Comparison of ENCODE assay signal across 1 cellular context in genomic region chr11:73598719-73599379, GRCh38.
TF ChIP-seq lines count a peak whose summit lies in the region.

No MANE protein-coding gene starts in this region.

TF ChIP-seq in K562, 482 proteins besides CTCF, POLR2A, EP300 and RAD21 (continued from another document and continues in another):
- TF ChIP-seq, protein P1, sequence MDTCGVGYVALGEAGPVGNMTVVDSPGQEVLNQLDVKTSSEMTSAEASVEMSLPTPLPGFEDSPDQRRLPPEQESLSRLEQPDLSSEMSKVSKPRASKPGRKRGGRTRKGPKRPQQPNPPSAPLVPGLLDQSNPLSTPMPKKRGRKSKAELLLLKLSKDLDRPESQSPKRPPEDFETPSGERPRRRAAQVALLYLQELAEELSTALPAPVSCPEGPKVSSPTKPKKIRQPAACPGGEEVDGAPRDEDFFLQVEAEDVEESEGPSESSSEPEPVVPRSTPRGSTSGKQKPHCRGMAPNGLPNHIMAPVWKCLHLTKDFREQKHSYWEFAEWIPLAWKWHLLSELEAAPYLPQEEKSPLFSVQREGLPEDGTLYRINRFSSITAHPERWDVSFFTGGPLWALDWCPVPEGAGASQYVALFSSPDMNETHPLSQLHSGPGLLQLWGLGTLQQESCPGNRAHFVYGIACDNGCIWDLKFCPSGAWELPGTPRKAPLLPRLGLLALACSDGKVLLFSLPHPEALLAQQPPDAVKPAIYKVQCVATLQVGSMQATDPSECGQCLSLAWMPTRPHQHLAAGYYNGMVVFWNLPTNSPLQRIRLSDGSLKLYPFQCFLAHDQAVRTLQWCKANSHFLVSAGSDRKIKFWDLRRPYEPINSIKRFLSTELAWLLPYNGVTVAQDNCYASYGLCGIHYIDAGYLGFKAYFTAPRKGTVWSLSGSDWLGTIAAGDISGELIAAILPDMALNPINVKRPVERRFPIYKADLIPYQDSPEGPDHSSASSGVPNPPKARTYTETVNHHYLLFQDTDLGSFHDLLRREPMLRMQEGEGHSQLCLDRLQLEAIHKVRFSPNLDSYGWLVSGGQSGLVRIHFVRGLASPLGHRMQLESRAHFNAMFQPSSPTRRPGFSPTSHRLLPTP (IDR thresholded peaks at IDR 0.05; ENCODE audit: borderline replicate concordance, extremely low read depth, insufficient read length): no peak
- TF ChIP-seq DDX20 (tag; IDR thresholded peaks at IDR 0.05; ENCODE audit: low read depth): no peak
- no peak for TF ChIP-seq NELFE (IDR thresholded peaks at IDR 0.05; ENCODE audit: insufficient read depth, insufficient read length)
- peak; percentile 54; the same call in 1 of the 2 replicates for TF ChIP-seq EHMT2 (IDR thresholded peaks at IDR 0.05)
- TF ChIP-seq ZZZ3 (IDR thresholded peaks at IDR 0.05): no peak
- no peak for TF ChIP-seq ZBTB8A (IDR thresholded peaks at IDR 0.05; ENCODE audit: partially characterized antibody)
- TF ChIP-seq SNAPC5 (CRISPR knock-in tag; IDR thresholded peaks at IDR 0.05): no peak
- TF ChIP-seq CBX5 (IDR thresholded peaks at IDR 0.05; ENCODE audit: borderline replicate concordance, low read depth): no peak
- TF ChIP-seq BMI1 (IDR thresholded peaks at IDR 0.05; ENCODE audit: low read length): no peak
- no peak for TF ChIP-seq RNF2 (IDR thresholded peaks at IDR 0.05)
- no peak for TF ChIP-seq SRSF3 (IDR thresholded peaks at IDR 0.05; ENCODE audit: insufficient read depth, low read length)
- TF ChIP-seq, protein P2, sequence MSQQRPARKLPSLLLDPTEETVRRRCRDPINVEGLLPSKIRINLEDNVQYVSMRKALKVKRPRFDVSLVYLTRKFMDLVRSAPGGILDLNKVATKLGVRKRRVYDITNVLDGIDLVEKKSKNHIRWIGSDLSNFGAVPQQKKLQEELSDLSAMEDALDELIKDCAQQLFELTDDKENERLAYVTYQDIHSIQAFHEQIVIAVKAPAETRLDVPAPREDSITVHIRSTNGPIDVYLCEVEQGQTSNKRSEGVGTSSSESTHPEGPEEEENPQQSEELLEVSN (IDR thresholded peaks at IDR 0.05; ENCODE audit: borderline replicate concordance in 1 of 2, extremely low read depth in 1 of 2, insufficient read depth in 1 of 2, insufficient read length in 1 of 2, low read depth in 1 of 2, low read length in 1 of 2, poor library complexity in 1 of 2, severe bottlenecking in 1 of 2): no peak
- TF ChIP-seq FOXK2 (conservative IDR thresholded peaks at IDR 0.05 in 1 of 2, IDR thresholded peaks at IDR 0.05 in 1 of 2; ENCODE audit: low read depth in 2 of 2): no peak
- TF ChIP-seq LEF1 (IDR thresholded peaks at IDR 0.05): no peak
- TF ChIP-seq ZEB2 (IDR thresholded peaks at IDR 0.05): peak; percentile 80; the same call in 1 of the 2 replicates
- TF ChIP-seq SMARCA4 (IDR thresholded peaks at IDR 0.05): no peak
- TF ChIP-seq ZNF57 (CRISPR knock-in tag; IDR thresholded peaks at IDR 0.05): no peak
- peak; percentile 83; the same call in 1 of the 2 replicates for TF ChIP-seq KAT8 (IDR thresholded peaks at IDR 0.05; ENCODE audit: low read depth)
- no peak for TF ChIP-seq ERF (CRISPR knock-in tag; IDR thresholded peaks at IDR 0.05)
- TF ChIP-seq AFF1 (IDR thresholded peaks at IDR 0.05; ENCODE audit: low read depth in 1 of 2, partially characterized antibody in 2 of 2): no peak
- no peak for TF ChIP-seq ZNF347 (CRISPR knock-in tag; IDR thresholded peaks at IDR 0.05; ENCODE audit: low read depth)
- TF ChIP-seq ZNF384 (IDR thresholded peaks at IDR 0.05; ENCODE audit: low read depth, low read length): no peak
- TF ChIP-seq FUS (optimal IDR thresholded peaks at IDR 0.05; ENCODE audit: low read depth, low read length): no peak
- TF ChIP-seq ZNF778 (CRISPR knock-in tag; IDR thresholded peaks at IDR 0.05): no peak
- TF ChIP-seq, protein P3, sequence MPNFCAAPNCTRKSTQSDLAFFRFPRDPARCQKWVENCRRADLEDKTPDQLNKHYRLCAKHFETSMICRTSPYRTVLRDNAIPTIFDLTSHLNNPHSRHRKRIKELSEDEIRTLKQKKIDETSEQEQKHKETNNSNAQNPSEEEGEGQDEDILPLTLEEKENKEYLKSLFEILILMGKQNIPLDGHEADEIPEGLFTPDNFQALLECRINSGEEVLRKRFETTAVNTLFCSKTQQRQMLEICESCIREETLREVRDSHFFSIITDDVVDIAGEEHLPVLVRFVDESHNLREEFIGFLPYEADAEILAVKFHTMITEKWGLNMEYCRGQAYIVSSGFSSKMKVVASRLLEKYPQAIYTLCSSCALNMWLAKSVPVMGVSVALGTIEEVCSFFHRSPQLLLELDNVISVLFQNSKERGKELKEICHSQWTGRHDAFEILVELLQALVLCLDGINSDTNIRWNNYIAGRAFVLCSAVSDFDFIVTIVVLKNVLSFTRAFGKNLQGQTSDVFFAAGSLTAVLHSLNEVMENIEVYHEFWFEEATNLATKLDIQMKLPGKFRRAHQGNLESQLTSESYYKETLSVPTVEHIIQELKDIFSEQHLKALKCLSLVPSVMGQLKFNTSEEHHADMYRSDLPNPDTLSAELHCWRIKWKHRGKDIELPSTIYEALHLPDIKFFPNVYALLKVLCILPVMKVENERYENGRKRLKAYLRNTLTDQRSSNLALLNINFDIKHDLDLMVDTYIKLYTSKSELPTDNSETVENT (CRISPR knock-in tag; IDR thresholded peaks at IDR 0.05): peak; percentile 6; the same call in 1 of the 2 replicates
- no peak for TF ChIP-seq ZFX (CRISPR knock-in tag; IDR thresholded peaks at IDR 0.05)
- no peak for TF ChIP-seq POLR3G (IDR thresholded peaks at IDR 0.05; ENCODE audit: extremely low read depth, insufficient read length, insufficient replicate concordance)
- TF ChIP-seq, protein P4, sequence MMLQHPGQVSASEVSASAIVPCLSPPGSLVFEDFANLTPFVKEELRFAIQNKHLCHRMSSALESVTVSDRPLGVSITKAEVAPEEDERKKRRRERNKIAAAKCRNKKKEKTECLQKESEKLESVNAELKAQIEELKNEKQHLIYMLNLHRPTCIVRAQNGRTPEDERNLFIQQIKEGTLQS (IDR thresholded peaks at IDR 0.05): no peak
- TF ChIP-seq, protein P4 (CRISPR knock-in tag; conservative IDR thresholded peaks at IDR 0.05): no peak
- no peak for TF ChIP-seq FOXP1 (CRISPR knock-in tag; IDR thresholded peaks at IDR 0.05)
- TF ChIP-seq, protein P5, sequence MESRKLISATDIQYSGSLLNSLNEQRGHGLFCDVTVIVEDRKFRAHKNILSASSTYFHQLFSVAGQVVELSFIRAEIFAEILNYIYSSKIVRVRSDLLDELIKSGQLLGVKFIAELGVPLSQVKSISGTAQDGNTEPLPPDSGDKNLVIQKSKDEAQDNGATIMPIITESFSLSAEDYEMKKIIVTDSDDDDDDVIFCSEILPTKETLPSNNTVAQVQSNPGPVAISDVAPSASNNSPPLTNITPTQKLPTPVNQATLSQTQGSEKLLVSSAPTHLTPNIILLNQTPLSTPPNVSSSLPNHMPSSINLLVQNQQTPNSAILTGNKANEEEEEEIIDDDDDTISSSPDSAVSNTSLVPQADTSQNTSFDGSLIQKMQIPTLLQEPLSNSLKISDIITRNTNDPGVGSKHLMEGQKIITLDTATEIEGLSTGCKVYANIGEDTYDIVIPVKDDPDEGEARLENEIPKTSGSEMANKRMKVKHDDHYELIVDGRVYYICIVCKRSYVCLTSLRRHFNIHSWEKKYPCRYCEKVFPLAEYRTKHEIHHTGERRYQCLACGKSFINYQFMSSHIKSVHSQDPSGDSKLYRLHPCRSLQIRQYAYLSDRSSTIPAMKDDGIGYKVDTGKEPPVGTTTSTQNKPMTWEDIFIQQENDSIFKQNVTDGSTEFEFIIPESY (CRISPR knock-in tag; IDR thresholded peaks at IDR 0.05): no peak
- TF ChIP-seq, protein P6, sequence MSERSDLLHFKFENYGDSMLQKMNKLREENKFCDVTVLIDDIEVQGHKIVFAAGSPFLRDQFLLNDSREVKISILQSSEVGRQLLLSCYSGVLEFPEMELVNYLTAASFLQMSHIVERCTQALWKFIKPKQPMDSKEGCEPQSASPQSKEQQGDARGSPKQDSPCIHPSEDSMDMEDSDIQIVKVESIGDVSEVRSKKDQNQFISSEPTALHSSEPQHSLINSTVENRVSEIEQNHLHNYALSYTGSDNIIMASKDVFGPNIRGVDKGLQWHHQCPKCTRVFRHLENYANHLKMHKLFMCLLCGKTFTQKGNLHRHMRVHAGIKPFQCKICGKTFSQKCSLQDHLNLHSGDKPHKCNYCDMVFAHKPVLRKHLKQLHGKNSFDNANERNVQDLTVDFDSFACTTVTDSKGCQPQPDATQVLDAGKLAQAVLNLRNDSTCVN (CRISPR knock-in tag; IDR thresholded peaks at IDR 0.05): no peak
- no peak for TF ChIP-seq TFAM (CRISPR knock-in tag; conservative IDR thresholded peaks at IDR 0.05)
- TF ChIP-seq CEBPG (CRISPR knock-in tag; IDR thresholded peaks at IDR 0.05): no peak
- peak in 1 of 2 experiments; percentile 63; a peak in 3 of 4 replicates for TF ChIP-seq CEBPG (tag; conservative IDR thresholded peaks at IDR 0.05 in 1 of 2, IDR thresholded peaks at IDR 0.05 in 1 of 2)
- TF ChIP-seq, protein P7, sequence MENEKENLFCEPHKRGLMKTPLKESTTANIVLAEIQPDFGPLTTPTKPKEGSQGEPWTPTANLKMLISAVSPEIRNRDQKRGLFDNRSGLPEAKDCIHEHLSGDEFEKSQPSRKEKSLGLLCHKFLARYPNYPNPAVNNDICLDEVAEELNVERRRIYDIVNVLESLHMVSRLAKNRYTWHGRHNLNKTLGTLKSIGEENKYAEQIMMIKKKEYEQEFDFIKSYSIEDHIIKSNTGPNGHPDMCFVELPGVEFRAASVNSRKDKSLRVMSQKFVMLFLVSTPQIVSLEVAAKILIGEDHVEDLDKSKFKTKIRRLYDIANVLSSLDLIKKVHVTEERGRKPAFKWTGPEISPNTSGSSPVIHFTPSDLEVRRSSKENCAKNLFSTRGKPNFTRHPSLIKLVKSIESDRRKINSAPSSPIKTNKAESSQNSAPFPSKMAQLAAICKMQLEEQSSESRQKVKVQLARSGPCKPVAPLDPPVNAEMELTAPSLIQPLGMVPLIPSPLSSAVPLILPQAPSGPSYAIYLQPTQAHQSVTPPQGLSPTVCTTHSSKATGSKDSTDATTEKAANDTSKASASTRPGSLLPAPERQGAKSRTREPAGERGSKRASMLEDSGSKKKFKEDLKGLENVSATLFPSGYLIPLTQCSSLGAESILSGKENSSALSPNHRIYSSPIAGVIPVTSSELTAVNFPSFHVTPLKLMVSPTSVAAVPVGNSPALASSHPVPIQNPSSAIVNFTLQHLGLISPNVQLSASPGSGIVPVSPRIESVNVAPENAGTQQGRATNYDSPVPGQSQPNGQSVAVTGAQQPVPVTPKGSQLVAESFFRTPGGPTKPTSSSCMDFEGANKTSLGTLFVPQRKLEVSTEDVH (IDR thresholded peaks at IDR 0.05; ENCODE audit: low read depth, partially characterized antibody): no peak
- TF ChIP-seq RHOXF2B (CRISPR knock-in tag; conservative IDR thresholded peaks at IDR 0.05): 0 out of 2 replicates have a peak, but pooled peaks have one; percentile 55
- no peak for TF ChIP-seq ZFPM2 (CRISPR knock-in tag; IDR thresholded peaks at IDR 0.05)
- TF ChIP-seq NFIX (CRISPR knock-in tag; IDR thresholded peaks at IDR 0.05; ENCODE audit: low read depth): no peak
- no peak for TF ChIP-seq ZNF780A (CRISPR knock-in tag; IDR thresholded peaks at IDR 0.05)
- TF ChIP-seq, protein P8, sequence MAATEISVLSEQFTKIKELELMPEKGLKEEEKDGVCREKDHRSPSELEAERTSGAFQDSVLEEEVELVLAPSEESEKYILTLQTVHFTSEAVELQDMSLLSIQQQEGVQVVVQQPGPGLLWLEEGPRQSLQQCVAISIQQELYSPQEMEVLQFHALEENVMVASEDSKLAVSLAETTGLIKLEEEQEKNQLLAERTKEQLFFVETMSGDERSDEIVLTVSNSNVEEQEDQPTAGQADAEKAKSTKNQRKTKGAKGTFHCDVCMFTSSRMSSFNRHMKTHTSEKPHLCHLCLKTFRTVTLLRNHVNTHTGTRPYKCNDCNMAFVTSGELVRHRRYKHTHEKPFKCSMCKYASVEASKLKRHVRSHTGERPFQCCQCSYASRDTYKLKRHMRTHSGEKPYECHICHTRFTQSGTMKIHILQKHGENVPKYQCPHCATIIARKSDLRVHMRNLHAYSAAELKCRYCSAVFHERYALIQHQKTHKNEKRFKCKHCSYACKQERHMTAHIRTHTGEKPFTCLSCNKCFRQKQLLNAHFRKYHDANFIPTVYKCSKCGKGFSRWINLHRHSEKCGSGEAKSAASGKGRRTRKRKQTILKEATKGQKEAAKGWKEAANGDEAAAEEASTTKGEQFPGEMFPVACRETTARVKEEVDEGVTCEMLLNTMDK (IDR thresholded peaks at IDR 0.05; ENCODE audit: borderline replicate concordance, insufficient read depth, low read depth, low read length, poor library complexity, severe bottlenecking): no peak
